In the genomic region with DNA sequence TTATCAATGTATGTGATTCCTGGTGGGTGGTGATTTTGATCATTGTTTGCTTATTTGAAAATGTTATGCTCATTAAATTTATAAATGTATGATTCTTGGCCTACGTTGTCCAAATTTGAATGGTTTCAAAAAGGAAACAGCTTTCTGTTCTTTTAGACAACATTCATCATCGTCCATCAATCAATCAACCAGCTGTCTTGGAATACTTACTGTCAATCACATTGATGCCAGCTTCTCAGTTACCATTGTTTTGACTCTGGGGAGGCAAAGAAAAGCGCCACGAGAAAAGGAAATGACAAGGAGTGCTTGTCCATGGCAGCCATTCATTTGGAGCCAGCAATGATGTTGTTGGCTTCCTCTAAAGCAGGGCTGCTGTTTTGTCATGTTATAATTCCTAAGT, we compare ENCODE assay signal across 20 cellular contexts.
A peak's percentile ranks its signal among the peaks of the same experiment; 100 is the strongest.
DNase-seq lines count a peak whose midpoint lies in the region; ATAC-seq, FAIRE-seq and TF ChIP-seq lines count a peak whose summit lies in the region.
"Had no signal": no experiment of that assay in that cellular context is flagged by ENCODE, and none has a peak within 500 bp of the region (broad histone marks: within the 10 kb centered on the region; RNA-seq: fewer than 3 reads in every experiment).

No MANE protein-coding gene starts in this region.

- no peaks in the 10 kb centered on the region for H3K23me2 ChIP-seq in H9 (ENCODE audit: insufficient read length, low read depth, low read length, poor library complexity, severe bottlenecking)

- peaks cover 0 to under 1% of the 10 kb centered on the region in 2 experiments; a peak in 1 of 4 replicates for H3K4me1 Mint-ChIP-seq in H9
- peaks cover 0 to 4% of the 10 kb centered on the region in 2 donors for H3K4me1 Mint-ChIP-seq in natural killer cell treated with Interleukin-12 subunit alpha and Interleukin-12 subunit beta and Interleukin-15 and Interleukin-18, amount 100 ng/mL, for 72 hours (ENCODE audit: low read depth in 2 of 2)
- H3K4me1 Mint-ChIP-seq: CD14-positive monocyte had no signal

- no peaks in the 10 kb centered on the region for H3K9me2 ChIP-seq in neural cell (ENCODE audit: insufficient read depth, low read length)

- no peaks in the 10 kb centered on the region for H3K9me3 Mint-ChIP-seq in H9
- peaks cover 3% of the 10 kb centered on the region for H3K9me3 Mint-ChIP-seq in natural killer cell treated with Interleukin-12 subunit alpha and Interleukin-12 subunit beta and Interleukin-15 and Interleukin-18, amount 100 ng/mL, for 72 hours
- H3K9me3 Mint-ChIP-seq: CD4-positive, alpha-beta T cell; CD8-positive, alpha-beta memory T cell; GM23338 had no signal

- TF ChIP-seq EP300 in neural cell (conservative IDR thresholded peaks at IDR 0.05; ENCODE audit: poor library complexity, severe bottlenecking), result peak; percentile 99

- no peaks in the 10 kb centered on the region for H3K36me3 Mint-ChIP-seq in H9 (ENCODE audit: insufficient read depth in 1 of 3, low read depth in 3 of 3)
- no peaks in the 10 kb centered on the region for H3K36me3 Mint-ChIP-seq in natural killer cell treated with Interleukin-12 subunit alpha and Interleukin-12 subunit beta and Interleukin-15 and Interleukin-18, amount 100 ng/mL, for 72 hours
- H3K36me3 Mint-ChIP-seq: CD14-positive monocyte had no signal

- no peak overlapping the region for H4K8ac ChIP-seq in H9 (replicated peaks; ENCODE audit: insufficient read length, low read depth, low read length)

- no peaks in the 10 kb centered on the region for H3K79me1 ChIP-seq in H9 (ENCODE audit: insufficient read depth, low read depth, low read length, poor library complexity, severe bottlenecking)

- no peak overlapping the region for H2BK12ac ChIP-seq in H9 (ENCODE audit: insufficient read length, low read depth, low read length)

- no peak overlapping the region for H3T11ph ChIP-seq in H9 (ENCODE audit: low read length)

- no peak overlapping the region for H3K9ac ChIP-seq in BLaER1
- H3K9ac ChIP-seq in OCI-LY3 (ENCODE audit: low read length), result peak overlapping the region; percentile 74
- H3K9ac ChIP-seq in neural cell (ENCODE audit: low read length), result no peak overlapping the region
- no peak overlapping the region for H3K9ac ChIP-seq in H9 (ENCODE audit: extremely low read depth, insufficient read length, low read length)

- H3K4me1 ChIP-seq in BLaER1 (peaks cover 28% of the 10 kb centered on the region), OCI-LY3 (ENCODE audit: low read length) (peaks cover 98% of the 10 kb centered on the region), H9 (ENCODE audit: insufficient read depth, low read length) (no peaks in the 10 kb centered on the region)
- H3K4me1 ChIP-seq: HAP-1 had no signal

- no peak overlapping the region for H3K23ac ChIP-seq in H9 (ENCODE audit: insufficient read length, low read depth, low read length)

- no CpG with 5 or more reads among the region's 4 CpGs for WGBS in H9 (ENCODE audit: extremely low coverage, insufficient read length, low lambda C conversion rate)

- H3K27me3 Mint-ChIP-seq in H9 (ENCODE audit: low read depth), result no peaks in the 10 kb centered on the region
- H3K27me3 Mint-ChIP-seq in natural killer cell treated with Interleukin-12 subunit alpha and Interleukin-12 subunit beta and Interleukin-15 and Interleukin-18, amount 100 ng/mL, for 72 hours, result peaks cover 0 to 3% of the 10 kb centered on the region in 2 donors
- H3K27me3 Mint-ChIP-seq: CD4-positive, alpha-beta T cell; CD8-positive, alpha-beta memory T cell had no signal

- H3K27ac ChIP-seq in BLaER1 (no peak overlapping the region), OCI-LY3 (ENCODE audit: low read length) (peak overlapping the region; percentile 91), neural cell (ENCODE audit: low read length) (no peak overlapping the region), H9 (ENCODE audit: insufficient read length, low read depth, low read length) (no peak overlapping the region)

- H2AK5ac ChIP-seq in H9 (ENCODE audit: insufficient read length, low read length), result no peak overlapping the region

- H3K27me3 ChIP-seq in BLaER1 (no peaks in the 10 kb centered on the region), OCI-LY3 (ENCODE audit: low read depth, low read length) (no peaks in the 10 kb centered on the region), neural cell (ENCODE audit: insufficient read depth, low read depth, low read length) (no peaks in the 10 kb centered on the region), H9 (ENCODE audit: insufficient read depth, low read length) (no peaks in the 10 kb centered on the region)

- no peak for DNase-seq in GM12891 (ENCODE audit: insufficient read length, low spot score)
- DNase-seq in H9, result no peak
- DNase-seq in NCI-H1436 treated with DMSO at 0.1 percent for 48 hours (lab: John Stamatoyannopoulos, UW), result no peak
- DNase-seq in natural killer cell treated with Interleukin-12 subunit alpha and Interleukin-12 subunit beta and Interleukin-15 and Interleukin-18, amount 100 ng/mL, for 72 hours (ENCODE audit: low spot score), result no peak
- DNase-seq: 8988T; CD4-positive, alpha-beta T cell; CD8-positive, alpha-beta memory T cell; DMS 273 treated with DMSO at 0.1 percent for 48 hours; DMS79; EL; GDM1; HFFc6 had no signal

- no peaks in the 10 kb centered on the region for H3F3A ChIP-seq in neural cell (ENCODE audit: insufficient read depth, low read length, poor library complexity, severe bottlenecking)

- H4K5ac ChIP-seq in H9 (ENCODE audit: insufficient read length, low read depth, low read length), result no peak overlapping the region

- H3K56ac ChIP-seq in H9 (ENCODE audit: insufficient read length, low read depth, low read length), result no peak overlapping the region

- TF ChIP-seq RAD21 in neural cell (conservative IDR thresholded peaks at IDR 0.05), result no peak

- no peak overlapping the region for H3K27ac Mint-ChIP-seq in H9
- H3K27ac Mint-ChIP-seq in natural killer cell treated with Interleukin-12 subunit alpha and Interleukin-12 subunit beta and Interleukin-15 and Interleukin-18, amount 100 ng/mL, for 72 hours, result no peak overlapping the region
- H3K27ac Mint-ChIP-seq: CD14-positive monocyte; CD4-positive, alpha-beta T cell; CD8-positive, alpha-beta memory T cell; GM23338; HFFc6 had no signal

- peak; percentile 48 for FAIRE-seq in GM12891 (lab: Jason Lieb, UNC)
- FAIRE-seq: A549, D721Med had no signal

- no peak overlapping the region for H3K4me3 Mint-ChIP-seq in H9
- H3K4me3 Mint-ChIP-seq in natural killer cell treated with Interleukin-12 subunit alpha and Interleukin-12 subunit beta and Interleukin-15 and Interleukin-18, amount 100 ng/mL, for 72 hours, result no peak overlapping the region
- H3K4me3 Mint-ChIP-seq: CD14-positive monocyte; CD4-positive, alpha-beta T cell; CD8-positive, alpha-beta memory T cell; GM23338; HFFc6 had no signal

- H3K4me2 ChIP-seq in BLaER1 (peak overlapping the region; percentile 61), OCI-LY3 (ENCODE audit: low read length) (peak overlapping the region; percentile 77), neural cell (ENCODE audit: low read length) (no peak overlapping the region), H9 (ENCODE audit: insufficient read depth, insufficient read length, low read length) (no peak overlapping the region)
- H3K4me2 ChIP-seq: A549, GM23338 had no signal

- H3K36me3 ChIP-seq in BLaER1 (no peaks in the 10 kb centered on the region), OCI-LY3 (replicated peaks; ENCODE audit: low read depth, low read length) (no peaks in the 10 kb centered on the region), neural cell (ENCODE audit: insufficient read depth, low read length) (no peaks in the 10 kb centered on the region)
- H3K36me3 ChIP-seq: HAP-1 had no signal

- no peak overlapping the region for H3K18ac ChIP-seq in H9 (ENCODE audit: insufficient read length, low read depth, low read length)

- no peak overlapping the region for H3K4me3 ChIP-seq in BLaER1
- H3K4me3 ChIP-seq in OCI-LY3 (ENCODE audit: low read length), result no peak overlapping the region
- no peak overlapping the region for H3K4me3 ChIP-seq in neural cell (ENCODE audit: low read length)
- H3K4me3 ChIP-seq: A549, GM23338, HAP-1 had no signal

- H3K14ac ChIP-seq in H9 (ENCODE audit: insufficient read depth, low read length), result no peak overlapping the region

- no peak for ATAC-seq in natural killer cell treated with Interleukin-12 subunit alpha and Interleukin-12 subunit beta and Interleukin-15 and Interleukin-18, amount 100 ng/mL, for 72 hours
- ATAC-seq: A549, GM23338 had no signal

- TF ChIP-seq POLR2A in GM12891 (IDR thresholded peaks at IDR 0.05; ENCODE audit: low read depth, low read length), result no peak

- TF ChIP-seq CTCF in OCI-LY3 (IDR thresholded peaks at IDR 0.05; ENCODE audit: low read depth, low read length) (no peak), neural cell (IDR thresholded peaks at IDR 0.05; ENCODE audit: poor library complexity, severe bottlenecking) (no peak), H9 (conservative IDR thresholded peaks at IDR 0.05) (no peak)

- H3K79me2 ChIP-seq in OCI-LY3 (ENCODE audit: low read length) (no peaks in the 10 kb centered on the region), neural cell (replicated peaks; ENCODE audit: insufficient read depth, low read length) (no peaks in the 10 kb centered on the region), H9 (ENCODE audit: insufficient read depth, low read length) (no peaks in the 10 kb centered on the region)

- H3K4ac ChIP-seq in H9 (ENCODE audit: low read depth, low read length), result no peak overlapping the region

- no peak overlapping the region for H2BK15ac ChIP-seq in H9 (ENCODE audit: low read depth, low read length)

- H2BK20ac ChIP-seq in H9 (ENCODE audit: low read depth, low read length, poor library complexity, severe bottlenecking), result no peak overlapping the region

- H2BK5ac ChIP-seq in H9 (ENCODE audit: insufficient read length, low read length), result no peak overlapping the region

- H4K91ac ChIP-seq in H9 (ENCODE audit: insufficient read length, low read depth, low read length), result no peak overlapping the region

- H4K20me1 ChIP-seq in BLaER1 (no peaks in the 10 kb centered on the region), OCI-LY3 (ENCODE audit: insufficient read depth, low read length) (no peaks in the 10 kb centered on the region), neural cell (ENCODE audit: insufficient read depth) (no peaks in the 10 kb centered on the region), H9 (ENCODE audit: control insufficient read depth, insufficient read depth, insufficient read length) (no peaks in the 10 kb centered on the region)

- H2AFZ ChIP-seq in OCI-LY3 (ENCODE audit: low read depth, low read length) (no peak overlapping the region), neural cell (ENCODE audit: low read depth, low read length) (no peak overlapping the region), H9 (ENCODE audit: low read length) (no peak overlapping the region)
- H2AFZ ChIP-seq: GM23338 had no signal

- H3K9me3 ChIP-seq in BLaER1 (no peaks in the 10 kb centered on the region), OCI-LY3 (ENCODE audit: insufficient read depth, low read length) (no peaks in the 10 kb centered on the region), neural cell (ENCODE audit: low read length) (no peaks in the 10 kb centered on the region), H9 (ENCODE audit: control insufficient read depth, low read depth, low read length) (no peaks in the 10 kb centered on the region)
- H3K9me3 ChIP-seq: HAP-1 had no signal

- no peak overlapping the region for H2BK120ac ChIP-seq in H9 (ENCODE audit: low read depth, low read length, poor library complexity, severe bottlenecking)

Comparison
In these comparisons a context has a peak if more than half of its experiments do, and no peak if none do; other contexts are left out.
1. H3K4me2 ChIP-seq: peak in BLaER1 (single experiment) and OCI-LY3 (single experiment); none in neural cell (single experiment) and H9 (single experiment).